Comparison of ENCODE assay signal across 35 cellular contexts in the genomic region with DNA sequence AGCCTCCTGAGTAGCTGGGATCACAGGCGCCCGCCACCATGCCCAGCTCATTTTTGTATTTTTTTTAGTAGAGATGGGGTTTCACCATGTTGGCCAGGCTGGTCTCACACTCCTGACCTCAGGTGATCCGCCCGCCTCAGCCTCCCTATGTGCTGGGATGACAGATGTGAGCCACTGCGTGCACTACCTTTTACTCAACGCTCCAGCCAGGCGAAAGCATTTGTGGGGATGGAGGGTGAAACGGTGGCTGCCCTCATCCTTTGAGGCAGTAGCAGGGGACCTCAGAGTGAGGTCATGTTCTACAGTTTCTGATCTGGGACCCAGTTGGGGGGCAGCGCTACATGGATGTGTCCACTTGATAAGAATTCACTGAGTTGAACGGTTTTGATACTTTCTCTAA.
"Had no signal": no experiment of that assay in that cellular context is flagged by ENCODE, and none has a peak within 500 bp of the region (broad histone marks: within the 10 kb centered on the region; RNA-seq: fewer than 3 reads in every experiment).

No MANE protein-coding gene starts in this region.

- H3K27ac ChIP-seq: adrenal gland, body of pancreas, brain microvascular endothelial cell, breast epithelium, VCaP had no signal

- H3K9me3 ChIP-seq: adrenal gland, body of pancreas, breast epithelium had no signal

- H3K27me3 ChIP-seq: adrenal gland, body of pancreas, brain microvascular endothelial cell, breast epithelium had no signal

- H3K36me3 ChIP-seq: adrenal gland, brain microvascular endothelial cell, breast epithelium had no signal

- H3K9me3 Mint-ChIP-seq: activated CD4-positive, alpha-beta T cell treated with anti-CD3 and anti-CD28 coated beads, Interleukin-2, amount 10 ng/mL, durations not matched to agents 24 days and 14 days; activated T-helper 1 cell treated with anti-CD3 and anti-CD28 coated beads, Interleukin-12 subunit alpha, Interleukin-12 subunit beta, Interleukin-2, Interleukin-4 antibody, amounts not matched to agents 30 ng/mL and 10 ng/mL and 1 ng/mL, durations not matched to agents 14 hours and 24 hours and 36 hours; activated T-helper 17 cell treated with anti-CD3 and anti-CD28 coated beads, Interleukin-2, amount 50 U/mL, for 72 hours; T-helper 1 cell treated with Interleukin-12 subunit alpha and Interleukin-12 subunit beta and Interleukin-4 antibody, amounts not matched to agents 30 μg/mL and 1 μg/mL, for 36 hours had no signal

- DNase-seq: activated B cell treated with CpG ODN at 0.5 μM for 24 hours; activated CD4-positive, alpha-beta memory T cell treated with anti-CD3 and anti-CD28 coated beads for 36 hours; activated CD4-positive, alpha-beta T cell treated with anti-CD3 and anti-CD28 coated beads for 4 hours; activated CD4-positive, alpha-beta T cell treated with anti-CD3 and anti-CD28 coated beads, Interleukin-2, amount 10 ng/mL, durations not matched to agents 24 days and 14 days; activated CD4-positive, alpha-beta T cell treated with anti-CD3 and anti-CD28 coated beads, Interleukin-2, amount 50 U/mL, for 1 hour; activated CD4-positive, alpha-beta T cell treated with anti-CD3 and anti-CD28 coated beads, Interleukin-2, amount 50 U/mL, for 4 hours; activated CD4-positive, CD25-positive, alpha-beta regulatory T cell treated with anti-CD3 and anti-CD28 coated beads, Interleukin-2, amount 50 U/mL, for 72 hours; activated CD8-positive, alpha-beta memory T cell treated with anti-CD3 and anti-CD28 coated beads for 24 hours; activated CD8-positive, alpha-beta memory T cell treated with anti-CD3 and anti-CD28 coated beads, Interleukin-2, amount 10 ng/mL, durations not matched to agents 7 days and 5 days; activated CD8-positive, alpha-beta memory T cell treated with anti-CD3 and anti-CD28 coated beads, Interleukin-2, amount 50 U/mL, for 48 hours; activated CD8-positive, alpha-beta T cell treated with anti-CD3 and anti-CD28 coated beads, Interleukin-2, amount 10 ng/mL, durations not matched to agents 7 days and 5 days; activated effector memory CD4-positive, alpha-beta T cell treated with anti-CD3 and anti-CD28 coated beads, Interleukin-2, amount 50 U/mL, for 16 hours; activated gamma-delta T cell treated with Interleukin-2 at 50 U/mL for 16 hours; activated naive CD4-positive, alpha-beta T cell; activated naive CD4-positive, alpha-beta T cell treated with anti-CD3 and anti-CD28 coated beads for 36 hours; activated naive CD4-positive, alpha-beta T cell treated with anti-CD3 and anti-CD28 coated beads, Interleukin-2, amount 50 U/mL, for 16 hours; activated naive CD8-positive, alpha-beta T cell treated with anti-CD3 and anti-CD28 coated beads for 36 hours; activated T-cell treated with anti-CD3 and anti-CD28 coated beads, Interleukin-2, amount 50 U/mL, for 24 hours; activated T-cell treated with anti-CD3 and anti-CD28 coated beads, Interleukin-2, amount 50 U/mL, for 72 hours; adrenal gland; amniotic stem cell; aorta; body of pancreas; brain microvascular endothelial cell; central memory CD4-positive, alpha-beta T cell; T-helper 1 cell; T-helper 2 cell; T-helper 9 cell had no signal

- H3K27ac Mint-ChIP-seq: activated B cell treated with CpG ODN at 0.5 μM for 24 hours; activated CD4-positive, alpha-beta memory T cell treated with anti-CD3 and anti-CD28 coated beads for 36 hours; activated CD4-positive, alpha-beta T cell treated with anti-CD3 and anti-CD28 coated beads, Interleukin-2, amount 10 ng/mL, durations not matched to agents 24 days and 14 days; activated CD8-positive, alpha-beta memory T cell treated with anti-CD3 and anti-CD28 coated beads, Interleukin-2, amount 10 ng/mL, durations not matched to agents 7 days and 5 days; activated CD8-positive, alpha-beta T cell treated with anti-CD3 and anti-CD28 coated beads, Interleukin-2, amount 10 ng/mL, durations not matched to agents 7 days and 5 days; activated naive CD4-positive, alpha-beta T cell treated with anti-CD3 and anti-CD28 coated beads for 36 hours; activated naive CD4-positive, alpha-beta T cell treated with anti-CD3 and anti-CD28 coated beads, Interleukin-2, amount 50 U/mL, for 72 hours; activated naive CD8-positive, alpha-beta T cell treated with anti-CD3 and anti-CD28 coated beads for 36 hours; activated T-cell treated with anti-CD3 and anti-CD28 coated beads, Interleukin-2, amount 50 U/mL, for 24 hours; activated T-cell treated with anti-CD3 and anti-CD28 coated beads, Interleukin-2, amount 50 U/mL, for 72 hours; activated T-helper 1 cell treated with anti-CD3 and anti-CD28 coated beads, Interleukin-12 subunit alpha, Interleukin-12 subunit beta, Interleukin-2, Interleukin-4 antibody, amounts not matched to agents 30 ng/mL and 10 ng/mL and 1 ng/mL, durations not matched to agents 14 hours and 24 hours and 36 hours; activated T-helper 17 cell treated with anti-CD3 and anti-CD28 coated beads, Interleukin-2, amount 50 U/mL, for 72 hours; T-helper 1 cell treated with Interleukin-12 subunit alpha and Interleukin-12 subunit beta and Interleukin-4 antibody, amounts not matched to agents 30 μg/mL and 1 μg/mL, for 36 hours; T-helper 2 cell treated with Interferon-gamma antibody and Interleukin-4, amounts not matched to agents 5 μg/mL and 100 μg/mL, for 36 hours had no signal

- H3K27me3 Mint-ChIP-seq: activated B cell treated with CpG ODN at 0.5 μM for 24 hours; activated CD4-positive, alpha-beta memory T cell treated with anti-CD3 and anti-CD28 coated beads for 36 hours; activated CD4-positive, alpha-beta T cell treated with anti-CD3 and anti-CD28 coated beads, Interleukin-2, amount 10 ng/mL, durations not matched to agents 24 days and 14 days; activated CD8-positive, alpha-beta memory T cell treated with anti-CD3 and anti-CD28 coated beads, Interleukin-2, amount 10 ng/mL, durations not matched to agents 7 days and 5 days; activated naive CD8-positive, alpha-beta T cell treated with anti-CD3 and anti-CD28 coated beads for 36 hours; activated T-cell treated with anti-CD3 and anti-CD28 coated beads, Interleukin-2, amount 50 U/mL, for 24 hours; activated T-helper 17 cell treated with anti-CD3 and anti-CD28 coated beads, Interleukin-2, amount 50 U/mL, for 72 hours had no signal

- ATAC-seq: activated CD8-positive, alpha-beta memory T cell treated with anti-CD3 and anti-CD28 coated beads, Interleukin-2, amount 10 ng/mL, durations not matched to agents 7 days and 5 days; activated CD8-positive, alpha-beta T cell treated with anti-CD3 and anti-CD28 coated beads, Interleukin-2, amount 10 ng/mL, durations not matched to agents 7 days and 5 days; activated naive CD4-positive, alpha-beta T cell treated with anti-CD3 and anti-CD28 coated beads, Interleukin-2, amount 50 U/mL, for 72 hours; activated T-cell treated with anti-CD3 and anti-CD28 coated beads, Interleukin-2, amount 50 U/mL, for 72 hours; activated T-helper 17 cell treated with anti-CD3 and anti-CD28 coated beads, Interleukin-2, amount 50 U/mL, for 72 hours; body of pancreas had no signal

- H3K4me1 Mint-ChIP-seq: activated B cell treated with CpG ODN at 0.5 μM for 24 hours; activated CD4-positive, alpha-beta T cell treated with anti-CD3 and anti-CD28 coated beads, Interleukin-2, amount 10 ng/mL, durations not matched to agents 24 days and 14 days; activated CD8-positive, alpha-beta memory T cell treated with anti-CD3 and anti-CD28 coated beads, Interleukin-2, amount 10 ng/mL, durations not matched to agents 7 days and 5 days; activated naive CD8-positive, alpha-beta T cell treated with anti-CD3 and anti-CD28 coated beads for 36 hours; activated T-helper 17 cell treated with anti-CD3 and anti-CD28 coated beads, Interleukin-2, amount 50 U/mL, for 72 hours had no signal

- H3K4me3 Mint-ChIP-seq: activated B cell treated with CpG ODN at 0.5 μM for 24 hours; activated CD4-positive, alpha-beta memory T cell treated with anti-CD3 and anti-CD28 coated beads for 36 hours; activated CD4-positive, alpha-beta T cell treated with anti-CD3 and anti-CD28 coated beads, Interleukin-2, amount 10 ng/mL, durations not matched to agents 24 days and 14 days; activated CD8-positive, alpha-beta memory T cell treated with anti-CD3 and anti-CD28 coated beads, Interleukin-2, amount 10 ng/mL, durations not matched to agents 7 days and 5 days; activated CD8-positive, alpha-beta T cell treated with anti-CD3 and anti-CD28 coated beads, Interleukin-2, amount 10 ng/mL, durations not matched to agents 7 days and 5 days; activated naive CD4-positive, alpha-beta T cell treated with anti-CD3 and anti-CD28 coated beads for 36 hours; activated naive CD8-positive, alpha-beta T cell treated with anti-CD3 and anti-CD28 coated beads for 36 hours; activated T-cell treated with anti-CD3 and anti-CD28 coated beads, Interleukin-2, amount 50 U/mL, for 24 hours; activated T-cell treated with anti-CD3 and anti-CD28 coated beads, Interleukin-2, amount 50 U/mL, for 72 hours; activated T-helper 1 cell treated with anti-CD3 and anti-CD28 coated beads, Interleukin-12 subunit alpha, Interleukin-12 subunit beta, Interleukin-2, Interleukin-4 antibody, amounts not matched to agents 30 ng/mL and 10 ng/mL and 1 ng/mL, durations not matched to agents 14 hours and 24 hours and 36 hours; activated T-helper 17 cell treated with anti-CD3 and anti-CD28 coated beads, Interleukin-2, amount 50 U/mL, for 72 hours; T-helper 1 cell treated with Interleukin-12 subunit alpha and Interleukin-12 subunit beta and Interleukin-4 antibody, amounts not matched to agents 30 μg/mL and 1 μg/mL, for 36 hours; T-helper 2 cell treated with Interferon-gamma antibody and Interleukin-4, amounts not matched to agents 5 μg/mL and 100 μg/mL, for 36 hours had no signal

- H3K4me1 ChIP-seq: adrenal gland, body of pancreas, breast epithelium had no signal

- H3K36me3 Mint-ChIP-seq: activated CD4-positive, alpha-beta memory T cell treated with anti-CD3 and anti-CD28 coated beads for 36 hours; activated CD8-positive, alpha-beta memory T cell treated with anti-CD3 and anti-CD28 coated beads, Interleukin-2, amount 10 ng/mL, durations not matched to agents 7 days and 5 days; activated naive CD4-positive, alpha-beta T cell treated with anti-CD3 and anti-CD28 coated beads, Interleukin-2, amount 50 U/mL, for 72 hours had no signal

- H3K4me3 ChIP-seq: adrenal gland, body of pancreas, breast epithelium had no signal
